ENCODE assay signal across 13 cellular contexts in the genomic region with DNA sequence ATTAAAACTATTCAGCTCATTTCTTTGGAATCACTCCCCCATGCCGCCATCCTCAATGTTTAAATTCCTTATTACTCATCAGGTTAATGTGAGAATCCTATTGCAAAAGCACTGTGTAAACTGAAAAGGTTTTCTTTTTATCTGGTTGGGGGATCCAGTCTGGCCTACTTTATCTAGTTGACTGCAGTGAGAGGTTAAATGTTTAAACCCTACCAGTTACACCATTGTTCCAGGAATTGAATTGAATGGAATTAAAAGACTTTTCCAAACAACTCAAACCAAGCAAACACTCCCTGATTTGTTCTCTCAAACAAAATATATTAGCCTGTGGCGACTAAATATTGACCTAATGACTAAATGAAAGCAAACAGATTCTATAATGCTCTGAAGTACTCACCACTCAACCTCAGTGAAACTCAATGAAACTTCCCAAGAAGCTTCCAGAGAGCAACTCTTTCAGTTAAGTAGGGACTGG.
A peak's percentile ranks its signal among the peaks of the same experiment; 100 is the strongest.
DNase-seq lines count a peak whose midpoint lies in the region; ATAC-seq and TF ChIP-seq lines count a peak whose summit lies in the region.
"Had no signal": no experiment of that assay in that cellular context is flagged by ENCODE, and none has a peak within 500 bp of the region (broad histone marks: within the 10 kb centered on the region; RNA-seq: fewer than 3 reads in every experiment).

No MANE protein-coding gene starts in this region.

- in situ Hi-C loops in Caki2 (cut with HindIII; ENCODE audit: low pct_unique_long_range_greater_than_20kb, low sequenced_read_pairs) (no loop called here), HAP-1 (cut with MboI; ENCODE audit: low sequenced_read_pairs) (no loop called here)

- TF ChIP-seq POLR2A in breast epithelium (IDR thresholded peaks at IDR 0.05): no peak
- no peak for TF ChIP-seq POLR2A in testis (IDR thresholded peaks at IDR 0.05)

- no peak overlapping the region for H2BK120ac ChIP-seq in mesenchymal stem cell (ENCODE audit: low read depth, low read length)

- H3K14ac ChIP-seq in mesenchymal stem cell (ENCODE audit: low read length in 2 of 2): no peak overlapping the region

- H3K36me3 Mint-ChIP-seq in natural killer cell: no peaks in the 10 kb centered on the region

- H3K23ac ChIP-seq in mesenchymal stem cell (ENCODE audit: low read length in 2 of 2): no peak overlapping the region

- DNase-seq in Caki2 (ENCODE audit: low read depth): peak; percentile 82
- DNase-seq in NCI-H146 (lab: John Stamatoyannopoulos, UW): peak; percentile 84
- DNase-seq in breast epithelium (ENCODE audit: low spot score in 2 of 2): no peak
- peak; percentile 87 for DNase-seq in mesenchymal stem cell
- no peak for DNase-seq in activated CD4-positive, alpha-beta T cell treated with anti-CD3 and anti-CD28 coated beads for 1 hour
- no peak for DNase-seq in testis
- no peak for DNase-seq in natural killer cell
- no peak for DNase-seq in HAP-1 (ENCODE audit: low spot score in 2 of 2)
- DNase-seq: NCI-H2171 treated with DMSO at 0.1 percent for 48 hours, ovary, T1000 had no signal

- no peaks in the 10 kb centered on the region for H3K79me1 ChIP-seq in mesenchymal stem cell (replicated peaks; ENCODE audit: low read length, poor library complexity, severe bottlenecking)

- no peak overlapping the region for H2AFZ ChIP-seq in mesenchymal stem cell (ENCODE audit: low read depth, low read length)

- no peak overlapping the region for H3K4me3 Mint-ChIP-seq in natural killer cell
- H3K4me3 Mint-ChIP-seq: activated T-helper 1 cell treated with anti-CD3 and anti-CD28 coated beads, Interleukin-12 subunit alpha, Interleukin-12 subunit beta, Interleukin-2, Interleukin-4 antibody, amounts not matched to agents 30 ng/mL and 10 ng/mL and 1 ng/mL, durations not matched to agents 14 hours and 24 hours and 36 hours; dendritic cell treated with granulocyte-macrophage colony-stimulating factor and Interleukin-4, amounts not matched to agents 40 ng/mL and 50 ng/mL, for 4 days had no signal

- no peak overlapping the region for H4K8ac ChIP-seq in mesenchymal stem cell (ENCODE audit: low read length)

- H3K27ac ChIP-seq in breast epithelium (peak overlapping the region; percentile 26 to 66), mesenchymal stem cell (ENCODE audit: low read length, poor library complexity, severe bottlenecking) (peak overlapping the region; percentile 15), testis (no peak overlapping the region)
- H3K27ac ChIP-seq: ovary had no signal

- H2BK5ac ChIP-seq in mesenchymal stem cell (ENCODE audit: low read depth, low read length, poor library complexity, severe bottlenecking): no peak overlapping the region

- no peak overlapping the region for H2AK5ac ChIP-seq in mesenchymal stem cell (ENCODE audit: low read length, severe bottlenecking)

- no peak overlapping the region for H4K91ac ChIP-seq in mesenchymal stem cell (ENCODE audit: low read length)

- no peak overlapping the region for H2BK15ac ChIP-seq in mesenchymal stem cell (ENCODE audit: low read depth, poor library complexity, severe bottlenecking)

- H3K18ac ChIP-seq in mesenchymal stem cell (ENCODE audit: low read depth in 1 of 2, low read length in 2 of 2): no peak overlapping the region

- H3K4ac ChIP-seq in mesenchymal stem cell (ENCODE audit: low read depth in 1 of 2, low read length in 2 of 2): no peak overlapping the region

- H3K9me3 ChIP-seq in breast epithelium: no peaks in the 10 kb centered on the region
- H3K9me3 ChIP-seq in mesenchymal stem cell (ENCODE audit: control insufficient read depth, low read length): no peaks in the 10 kb centered on the region
- H3K9me3 ChIP-seq in testis: no peaks in the 10 kb centered on the region
- H3K9me3 ChIP-seq in HAP-1: no peaks in the 10 kb centered on the region
- H3K9me3 ChIP-seq: ovary had no signal

- no peaks in the 10 kb centered on the region for H3K4me1 ChIP-seq in breast epithelium
- peaks cover 2% of the 10 kb centered on the region for H3K4me1 ChIP-seq in mesenchymal stem cell (ENCODE audit: control insufficient read depth, insufficient read depth, low read depth, low read length)
- H3K4me1 ChIP-seq in testis: peaks cover 8% of the 10 kb centered on the region
- peaks cover 5% of the 10 kb centered on the region for H3K4me1 ChIP-seq in HAP-1

- H3K4me2 ChIP-seq in mesenchymal stem cell (ENCODE audit: low read length, poor library complexity, severe bottlenecking): no peak overlapping the region

- no peaks in the 10 kb centered on the region for H3K4me1 Mint-ChIP-seq in natural killer cell

- no peak overlapping the region for H3K9ac ChIP-seq in mesenchymal stem cell (ENCODE audit: low read length)

- no peak overlapping the region for H3K4me3 ChIP-seq in breast epithelium
- H3K4me3 ChIP-seq in mesenchymal stem cell (ENCODE audit: insufficient read depth in 1 of 2, low read depth in 1 of 2, low read length in 2 of 2): no peak overlapping the region
- H3K4me3 ChIP-seq in testis: no peak overlapping the region
- no peak overlapping the region for H3K4me3 ChIP-seq in HAP-1
- H3K4me3 ChIP-seq: ovary had no signal

- intact Hi-C loops in breast epithelium (cut with DNase I; ENCODE audit: low total_unique reads): no loop called here
- intact Hi-C loops in testis (cut with DNase I; ENCODE audit: low total_unique reads): no loop called here
- intact Hi-C loops in natural killer cell (cut with micrococcal nuclease): no loop called here

- H2BK12ac ChIP-seq in mesenchymal stem cell (ENCODE audit: low read length in 2 of 2): no peak overlapping the region

- H3K9me3 Mint-ChIP-seq in natural killer cell: no peaks in the 10 kb centered on the region
- H3K9me3 Mint-ChIP-seq: activated T-helper 1 cell treated with anti-CD3 and anti-CD28 coated beads, Interleukin-12 subunit alpha, Interleukin-12 subunit beta, Interleukin-2, Interleukin-4 antibody, amounts not matched to agents 30 ng/mL and 10 ng/mL and 1 ng/mL, durations not matched to agents 14 hours and 24 hours and 36 hours; dendritic cell treated with granulocyte-macrophage colony-stimulating factor and Interleukin-4, amounts not matched to agents 40 ng/mL and 50 ng/mL, for 4 days had no signal

- WGBS in mesenchymal stem cell: 89% methylated on average over 1 of the region's 2 CpGs
- WGBS in testis, 2 donors: 91 to 92% methylated on average over 2 of the region's 2 CpGs

- H3K27me3 ChIP-seq in breast epithelium: no peaks in the 10 kb centered on the region
- no peaks in the 10 kb centered on the region for H3K27me3 ChIP-seq in mesenchymal stem cell (ENCODE audit: control insufficient read depth in 1 of 2, insufficient read depth in 1 of 2, low read length in 2 of 2)
- H3K27me3 ChIP-seq in testis: no peaks in the 10 kb centered on the region
- H3K27me3 ChIP-seq in HAP-1 (ENCODE audit: low read depth): no peaks in the 10 kb centered on the region
- H3K27me3 ChIP-seq: ovary had no signal

- no peak for TF ChIP-seq CTCF in breast epithelium (IDR thresholded peaks at IDR 0.05)
- TF ChIP-seq CTCF in testis (IDR thresholded peaks at IDR 0.05): no peak
- no peak for TF ChIP-seq CTCF in natural killer cell (IDR thresholded peaks at IDR 0.05)

- H3K27me3 Mint-ChIP-seq in natural killer cell (ENCODE audit: low read depth in 2 of 2): peaks cover 7 to 10% of the 10 kb centered on the region in 2 donors

- ATAC-seq in natural killer cell: no peak

- H3K36me3 ChIP-seq in breast epithelium (no peaks in the 10 kb centered on the region), mesenchymal stem cell (ENCODE audit: control insufficient read depth in 1 of 2, insufficient read depth in 2 of 2, low read depth in 1 of 2, low read length in 2 of 2) (no peaks in the 10 kb centered on the region), testis (ENCODE audit: low read depth, missing control alignments) (no peaks in the 10 kb centered on the region), HAP-1 (replicated peaks) (no peaks in the 10 kb centered on the region)
- H3K36me3 ChIP-seq: ovary had no signal

- H3K27ac Mint-ChIP-seq in natural killer cell: no peak overlapping the region
- H3K27ac Mint-ChIP-seq: activated T-helper 1 cell treated with anti-CD3 and anti-CD28 coated beads, Interleukin-12 subunit alpha, Interleukin-12 subunit beta, Interleukin-2, Interleukin-4 antibody, amounts not matched to agents 30 ng/mL and 10 ng/mL and 1 ng/mL, durations not matched to agents 14 hours and 24 hours and 36 hours; dendritic cell treated with granulocyte-macrophage colony-stimulating factor and Interleukin-4, amounts not matched to agents 40 ng/mL and 50 ng/mL, for 4 days had no signal

Comparison
In these comparisons a context has a peak if more than half of its experiments do, and no peak if none do; other contexts are left out.
1. DNase-seq: peak in Caki2 (single experiment), NCI-H146 (single experiment) and mesenchymal stem cell (single experiment); none in breast epithelium (0 of 2), activated CD4-positive, alpha-beta T cell treated with anti-CD3 and anti-CD28 coated beads for 1 hour (single experiment), testis (single experiment), natural killer cell (single experiment) and HAP-1 (0 of 2).
2. H3K27ac ChIP-seq: peak in breast epithelium (2 of 2) and mesenchymal stem cell (single experiment); none in testis (0 of 2).